Comparison of ENCODE assay signal across 1 cellular context in the genomic region with DNA sequence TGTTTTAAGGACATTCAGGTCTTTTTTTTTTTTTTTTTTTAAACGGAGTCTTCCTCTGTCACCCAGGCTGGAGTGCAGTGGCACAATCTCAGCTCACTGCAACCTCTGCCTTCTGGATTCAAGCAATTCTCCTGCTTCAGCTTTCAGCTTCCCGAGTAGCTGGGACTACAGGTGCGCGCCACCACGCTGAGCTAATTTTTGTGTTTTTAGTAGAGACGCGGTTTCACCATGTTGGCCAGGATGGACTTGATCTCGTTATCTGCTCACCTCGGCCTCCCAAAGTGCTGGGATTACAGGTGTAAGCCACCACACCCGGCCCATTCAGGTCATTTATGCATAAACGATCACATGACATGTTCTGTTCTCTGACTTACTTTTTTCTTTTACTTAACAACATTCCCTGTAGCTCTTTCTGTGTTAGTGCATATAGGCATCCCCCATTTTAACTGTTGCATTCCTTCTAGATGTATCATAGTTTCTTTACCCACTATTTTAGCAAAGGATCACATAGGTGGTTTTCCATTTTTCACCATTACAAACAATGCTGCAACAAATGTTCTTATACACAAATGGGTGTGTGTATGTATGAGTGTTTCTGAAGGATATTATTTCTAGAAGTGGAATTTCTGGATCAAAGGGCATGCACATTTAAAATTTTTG.
TF ChIP-seq lines count a peak whose summit lies in the region.

No MANE protein-coding gene starts in this region.

TF ChIP-seq in GM23338, 12 proteins besides CTCF, POLR2A, EP300 and RAD21 (continued from another document):
- TF ChIP-seq, protein P1, sequence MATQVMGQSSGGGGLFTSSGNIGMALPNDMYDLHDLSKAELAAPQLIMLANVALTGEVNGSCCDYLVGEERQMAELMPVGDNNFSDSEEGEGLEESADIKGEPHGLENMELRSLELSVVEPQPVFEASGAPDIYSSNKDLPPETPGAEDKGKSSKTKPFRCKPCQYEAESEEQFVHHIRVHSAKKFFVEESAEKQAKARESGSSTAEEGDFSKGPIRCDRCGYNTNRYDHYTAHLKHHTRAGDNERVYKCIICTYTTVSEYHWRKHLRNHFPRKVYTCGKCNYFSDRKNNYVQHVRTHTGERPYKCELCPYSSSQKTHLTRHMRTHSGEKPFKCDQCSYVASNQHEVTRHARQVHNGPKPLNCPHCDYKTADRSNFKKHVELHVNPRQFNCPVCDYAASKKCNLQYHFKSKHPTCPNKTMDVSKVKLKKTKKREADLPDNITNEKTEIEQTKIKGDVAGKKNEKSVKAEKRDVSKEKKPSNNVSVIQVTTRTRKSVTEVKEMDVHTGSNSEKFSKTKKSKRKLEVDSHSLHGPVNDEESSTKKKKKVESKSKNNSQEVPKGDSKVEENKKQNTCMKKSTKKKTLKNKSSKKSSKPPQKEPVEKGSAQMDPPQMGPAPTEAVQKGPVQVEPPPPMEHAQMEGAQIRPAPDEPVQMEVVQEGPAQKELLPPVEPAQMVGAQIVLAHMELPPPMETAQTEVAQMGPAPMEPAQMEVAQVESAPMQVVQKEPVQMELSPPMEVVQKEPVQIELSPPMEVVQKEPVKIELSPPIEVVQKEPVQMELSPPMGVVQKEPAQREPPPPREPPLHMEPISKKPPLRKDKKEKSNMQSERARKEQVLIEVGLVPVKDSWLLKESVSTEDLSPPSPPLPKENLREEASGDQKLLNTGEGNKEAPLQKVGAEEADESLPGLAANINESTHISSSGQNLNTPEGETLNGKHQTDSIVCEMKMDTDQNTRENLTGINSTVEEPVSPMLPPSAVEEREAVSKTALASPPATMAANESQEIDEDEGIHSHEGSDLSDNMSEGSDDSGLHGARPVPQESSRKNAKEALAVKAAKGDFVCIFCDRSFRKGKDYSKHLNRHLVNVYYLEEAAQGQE (IDR thresholded peaks at IDR 0.05; ENCODE audit: unreplicated experiment) = no peak
- TF ChIP-seq EZH2phosphoT487 (IDR thresholded peaks at IDR 0.05; ENCODE audit: unreplicated experiment) (no peak), EZH2 (IDR thresholded peaks at IDR 0.05; ENCODE audit: low read depth, unreplicated experiment) (no peak), ZNF331 (CRISPR knock-in tag; IDR thresholded peaks at IDR 0.05; ENCODE audit: low read depth) (no peak), ETS1 (IDR thresholded peaks at IDR 0.05) (no peak), JUNB (IDR thresholded peaks at IDR 0.05; ENCODE audit: unreplicated experiment) (no peak), ZNF114 (CRISPR knock-in tag; IDR thresholded peaks at IDR 0.05) (no peak), NANOG (IDR thresholded peaks at IDR 0.05; ENCODE audit: borderline replicate concordance) (no peak), STAT1 (IDR thresholded peaks at IDR 0.05; ENCODE audit: unreplicated experiment) (no peak), POLR2AphosphoS5 (IDR thresholded peaks at IDR 0.05; ENCODE audit: low read depth) (no peak)
TF ChIP-seq in GM23338: peak in this region for 0.
